Comparison of ENCODE assay signal across 17 cellular contexts in the genomic region with DNA sequence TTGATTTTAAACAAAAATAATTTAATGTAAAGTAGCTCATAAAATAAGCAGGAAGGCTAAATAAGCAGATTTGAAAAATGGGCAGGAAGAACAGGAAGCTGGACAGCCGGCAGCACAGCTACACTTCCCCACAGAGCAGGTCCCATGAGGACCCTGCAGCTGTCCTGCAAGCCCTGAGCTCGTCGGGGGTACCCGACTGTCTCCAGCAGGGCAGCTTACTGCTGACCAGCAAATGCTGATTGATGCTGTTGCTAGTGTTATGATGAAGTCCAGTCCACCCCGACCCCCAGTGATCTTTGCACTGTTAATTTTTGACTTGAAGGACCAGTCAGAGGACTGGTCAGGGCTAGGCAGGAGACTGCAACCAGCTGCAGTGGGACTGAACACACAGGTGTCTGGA.
"Had no signal": no experiment of that assay in that cellular context is flagged by ENCODE, and none has a peak within 500 bp of the region (broad histone marks: within the 10 kb centered on the region; RNA-seq: fewer than 3 reads in every experiment).

No MANE protein-coding gene starts in this region.

- H3K9me3 Mint-ChIP-seq: activated T-helper 1 cell treated with anti-CD3 and anti-CD28 coated beads, Interleukin-12 subunit alpha, Interleukin-12 subunit beta, Interleukin-2, Interleukin-4 antibody, amounts not matched to agents 30 ng/mL and 10 ng/mL and 1 ng/mL, durations not matched to agents 14 hours and 24 hours and 36 hours; central memory CD8-positive, alpha-beta T cell; neural progenitor cell; type B pancreatic cell had no signal

- H3K4me1 ChIP-seq: neural progenitor cell, suprapubic skin had no signal

- H3K27ac Mint-ChIP-seq: activated naive CD8-positive, alpha-beta T cell treated with anti-CD3 and anti-CD28 coated beads, Interleukin-2, amount 10 ng/mL, durations not matched to agents 7 days and 5 days; activated T-helper 1 cell treated with anti-CD3 and anti-CD28 coated beads, Interleukin-12 subunit alpha, Interleukin-12 subunit beta, Interleukin-2, Interleukin-4 antibody, amounts not matched to agents 30 ng/mL and 10 ng/mL and 1 ng/mL, durations not matched to agents 14 hours and 24 hours and 36 hours; immature natural killer cell; neural progenitor cell; type B pancreatic cell had no signal

- H3K4me3 ChIP-seq: lower lobe of right lung, neural progenitor cell, suprapubic skin had no signal

- H3K27ac ChIP-seq: lower lobe of right lung, neural progenitor cell, suprapubic skin had no signal

- H3K36me3 ChIP-seq: lower lobe of right lung, neural progenitor cell, suprapubic skin had no signal

- ATAC-seq: activated CD4-positive, CD25-positive, alpha-beta regulatory T cell treated with anti-CD3 and anti-CD28 coated beads, Interleukin-2, amount 50 U/mL, for 24 hours; lower lobe of right lung; stimulated activated naive CD8-positive, alpha-beta T cell treated with anti-CD3 and anti-CD28 coated beads, Interleukin-15, Interleukin-2, amounts not matched to agents 100 U/mL and 50 U/mL, for 24 hours had no signal

- H3K4me3 Mint-ChIP-seq: activated naive CD8-positive, alpha-beta T cell treated with anti-CD3 and anti-CD28 coated beads, Interleukin-2, amount 10 ng/mL, durations not matched to agents 7 days and 5 days; activated T-helper 1 cell treated with anti-CD3 and anti-CD28 coated beads, Interleukin-12 subunit alpha, Interleukin-12 subunit beta, Interleukin-2, Interleukin-4 antibody, amounts not matched to agents 30 ng/mL and 10 ng/mL and 1 ng/mL, durations not matched to agents 14 hours and 24 hours and 36 hours; brain; central memory CD8-positive, alpha-beta T cell; immature natural killer cell; neural progenitor cell; type B pancreatic cell had no signal

- DNase-seq: activated naive CD8-positive, alpha-beta T cell treated with anti-CD3 and anti-CD28 coated beads, Interleukin-2, amount 10 ng/mL, durations not matched to agents 7 days and 5 days; cortex of kidney; effector CD8-positive, alpha-beta T cell; immature natural killer cell; lower lobe of right lung; midbrain; small intestine; stimulated activated CD4-positive, alpha-beta T cell treated with anti-CD3 and anti-CD28 coated beads, Interleukin-4, amount 100 ng/mL, for 24 hours; stimulated activated naive CD8-positive, alpha-beta T cell treated with anti-CD3 and anti-CD28 coated beads, Interleukin-15, Interleukin-2, amounts not matched to agents 100 U/mL and 50 U/mL, for 24 hours; T-helper 9 cell had no signal

- H3K36me3 Mint-ChIP-seq: brain, neural progenitor cell, type B pancreatic cell had no signal

- H3K27me3 ChIP-seq: neural progenitor cell, suprapubic skin had no signal

- H3K9me3 ChIP-seq: lower lobe of right lung, suprapubic skin had no signal

- H3K4me1 Mint-ChIP-seq: central memory CD8-positive, alpha-beta T cell; immature natural killer cell had no signal
